In the genomic region with DNA sequence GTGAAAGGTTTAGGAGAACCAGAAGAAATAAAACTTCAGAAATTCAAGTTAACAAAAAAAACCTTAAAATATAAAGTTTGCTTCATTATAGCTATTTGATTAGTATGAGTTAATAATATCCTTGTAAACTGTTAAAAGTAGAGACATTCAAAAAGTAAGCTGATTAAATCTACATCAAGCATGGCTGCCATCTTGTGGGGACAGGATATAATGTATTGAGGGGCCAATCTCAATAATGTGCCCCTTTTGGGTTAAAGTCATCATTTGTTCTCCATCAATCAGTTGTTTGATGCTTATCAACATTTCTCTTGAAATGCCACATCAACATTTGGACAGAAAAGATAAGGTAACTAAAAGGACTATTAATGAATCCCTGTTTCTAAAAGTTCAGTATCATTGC, we compare ENCODE assay signal across 18 cellular contexts. TPM values are rescaled to one million over a fixed set of nuclear protein-coding genes. Genes with fewer than 3 reads are reported as not detected.
DNase-seq lines count a peak whose midpoint lies in the region; ATAC-seq and TF ChIP-seq lines count a peak whose summit lies in the region.
"Had no signal": no experiment of that assay in that cellular context is flagged by ENCODE, and none has a peak within 500 bp of the region (broad histone marks: within the 10 kb centered on the region; RNA-seq: fewer than 3 reads in every experiment).

No MANE protein-coding gene starts in this region.

- no peaks in the 10 kb centered on the region for H3K9me3 Mint-ChIP-seq in activated CD4-positive, alpha-beta T cell treated with anti-CD3 and anti-CD28 coated beads for 36 hours (ENCODE audit: low read depth)
- H3K9me3 Mint-ChIP-seq: stimulated activated naive CD8-positive, alpha-beta T cell treated with anti-CD3 and anti-CD28 coated beads, Interleukin-15, Interleukin-2, amounts not matched to agents 100 ng/mL and 50 ng/mL, for 24 hours had no signal

- no peaks in the 10 kb centered on the region for H3K9me3 ChIP-seq in AG04450 (ENCODE audit: control insufficient read depth, insufficient read depth, low read length)
- H3K9me3 ChIP-seq: gastroesophageal sphincter, sigmoid colon had no signal

- TF ChIP-seq CTCF in AG04450 (IDR thresholded peaks at IDR 0.05; ENCODE audit: low read depth, low read length) (peak; percentile 53), astrocyte of the spinal cord (IDR thresholded peaks at IDR 0.05; ENCODE audit: low read depth, low read length) (peak; percentile 45)

- peaks cover 9% of the 10 kb centered on the region for H3K27me3 Mint-ChIP-seq in activated CD4-positive, alpha-beta T cell treated with anti-CD3 and anti-CD28 coated beads for 36 hours

- POLR2A ChIA-PET in AG04450 (lab: Yijun Ruan, JAX): no interaction called here
- POLR2A ChIA-PET in activated CD4-positive, alpha-beta T cell treated with anti-CD3 and anti-CD28 coated beads for 36 hours (lab: Charles Lee): no interaction called here

- no peak overlapping the region for H3K4me3 ChIP-seq in AG04450 (ENCODE audit: low read depth, low read length)
- H3K4me3 ChIP-seq in astrocyte of the spinal cord (ENCODE audit: low read depth, low read length): no peak overlapping the region
- H3K4me3 ChIP-seq: BLaER1 treated with 17β-estradiol and CSF1 and Interleukin-3, amounts not matched to agents 10 nM and 100 nM; gastroesophageal sphincter; sigmoid colon had no signal

- ATAC-seq in HG03378 (IDR thresholded peaks at IDR 0.05; ENCODE audit: unreplicated experiment): no peak
- ATAC-seq in activated CD4-positive, alpha-beta T cell treated with anti-CD3 and anti-CD28 coated beads for 36 hours: no peak
- ATAC-seq: gastroesophageal sphincter had no signal

- no peak overlapping the region for H3K4me3 Mint-ChIP-seq in activated CD4-positive, alpha-beta T cell treated with anti-CD3 and anti-CD28 coated beads for 36 hours
- H3K4me3 Mint-ChIP-seq: activated naive CD8-positive, alpha-beta T cell treated with anti-CD3 and anti-CD28 coated beads for 36 hours; stimulated activated naive CD8-positive, alpha-beta T cell treated with anti-CD3 and anti-CD28 coated beads, Interleukin-15, Interleukin-2, amounts not matched to agents 100 ng/mL and 50 ng/mL, for 24 hours had no signal

- DNase-seq in AG04450 (ENCODE audit: low read depth, low spot score) (no peak), Kasumi-1 (lab: John Stamatoyannopoulos, UW) (peak; percentile 6 to 16), astrocyte of the spinal cord (ENCODE audit: low read depth, low spot score) (peak; percentile 23), hepatic stellate cell (ENCODE audit: low spot score) (peak; percentile 24), NOMO-1 treated with dmso at 0.1 percent for 144 hours (lab: John Stamatoyannopoulos, UW; ENCODE audit: unreplicated experiment) (no peak), activated gamma-delta T cell (lab: John Stamatoyannopoulos, UW) (no peak)
- DNase-seq in activated CD4-positive, alpha-beta T cell treated with anti-CD3 and anti-CD28 coated beads for 36 hours: no peak
- DNase-seq: activated naive CD8-positive, alpha-beta T cell treated with anti-CD3 and anti-CD28 coated beads for 36 hours; activated T-cell treated with anti-CD3 and anti-CD28 coated beads for 4 hours; dermis blood vessel endothelial cell; EL; kidney; NCI-H2107; sigmoid colon had no signal

- H3K36me3 Mint-ChIP-seq in activated CD4-positive, alpha-beta T cell treated with anti-CD3 and anti-CD28 coated beads for 36 hours (ENCODE audit: low read depth): no peaks in the 10 kb centered on the region
- H3K36me3 Mint-ChIP-seq: activated naive CD8-positive, alpha-beta T cell treated with anti-CD3 and anti-CD28 coated beads for 36 hours had no signal

- H3K27me3 ChIP-seq in AG04450 (ENCODE audit: control insufficient read depth, insufficient read depth, low read length): peaks cover 21% of the 10 kb centered on the region
- H3K27me3 ChIP-seq: BLaER1 treated with 17β-estradiol and CSF1 and Interleukin-3, amounts not matched to agents 10 nM and 100 nM had no signal

- intact Hi-C loops in activated CD4-positive, alpha-beta T cell treated with anti-CD3 and anti-CD28 coated beads for 36 hours (cut with DNase I, micrococcal nuclease): no loop called here

- H3K27ac ChIP-seq in AG04450 (ENCODE audit: low read depth, low read length): no peak overlapping the region
- H3K27ac ChIP-seq: BLaER1 treated with 17β-estradiol and CSF1 and Interleukin-3, amounts not matched to agents 10 nM and 100 nM; gastroesophageal sphincter; sigmoid colon had no signal

- H3K4me1 Mint-ChIP-seq in activated CD4-positive, alpha-beta T cell treated with anti-CD3 and anti-CD28 coated beads for 36 hours: no peaks in the 10 kb centered on the region

- in situ Hi-C loops in astrocyte of the spinal cord (cut with HindIII; ENCODE audit: low sequenced_read_pairs): no loop called here

- CTCF ChIA-PET in AG04450 (lab: Charles Lee): interaction anchor here (0.5 to 1.7 kb wide), 10 partner anchors 110 to 1944 kb away, joined by 3 to 13 read pairs (median 4); no protein-coding TSS in a partner anchor
- CTCF ChIA-PET in activated CD4-positive, alpha-beta T cell treated with anti-CD3 and anti-CD28 coated beads for 36 hours (lab: Charles Lee): no interaction called here

- no peak overlapping the region for H3K27ac Mint-ChIP-seq in activated CD4-positive, alpha-beta T cell treated with anti-CD3 and anti-CD28 coated beads for 36 hours
- H3K27ac Mint-ChIP-seq: activated naive CD8-positive, alpha-beta T cell treated with anti-CD3 and anti-CD28 coated beads for 36 hours; stimulated activated naive CD8-positive, alpha-beta T cell treated with anti-CD3 and anti-CD28 coated beads, Interleukin-15, Interleukin-2, amounts not matched to agents 100 ng/mL and 50 ng/mL, for 24 hours had no signal

RNA-seq across cellular contexts. Expression of gene GRID2, which starts 4.6 kb away (rescaled TPM):
- not detected in 2 replicates for polyA plus RNA-seq in AG04450 (2011; rRNA removed)
- polyA minus RNA-seq in AG04450 (2011; rRNA and poly(A)+ RNA removed): not detected in 2 replicates
- total RNA-seq in activated CD4-positive, alpha-beta T cell treated with anti-CD3 and anti-CD28 coated beads for 36 hours: not detected
- total RNA-seq: activated naive CD8-positive, alpha-beta T cell treated with anti-CD3 and anti-CD28 coated beads for 36 hours; dermis blood vessel endothelial cell had no signal

Comparison
In these comparisons a context has a peak if more than half of its experiments do, and no peak if none do; other contexts are left out.
1. DNase-seq: peak in Kasumi-1 (2 of 2), astrocyte of the spinal cord (single experiment) and hepatic stellate cell (single experiment); none in AG04450 (single experiment), NOMO-1 treated with dmso at 0.1 percent for 144 hours (single experiment), activated CD4-positive, alpha-beta T cell treated with anti-CD3 and anti-CD28 coated beads for 36 hours (single experiment) and activated gamma-delta T cell (single experiment).